ENCODE assay signal across 24 cellular contexts in the genomic region with DNA sequence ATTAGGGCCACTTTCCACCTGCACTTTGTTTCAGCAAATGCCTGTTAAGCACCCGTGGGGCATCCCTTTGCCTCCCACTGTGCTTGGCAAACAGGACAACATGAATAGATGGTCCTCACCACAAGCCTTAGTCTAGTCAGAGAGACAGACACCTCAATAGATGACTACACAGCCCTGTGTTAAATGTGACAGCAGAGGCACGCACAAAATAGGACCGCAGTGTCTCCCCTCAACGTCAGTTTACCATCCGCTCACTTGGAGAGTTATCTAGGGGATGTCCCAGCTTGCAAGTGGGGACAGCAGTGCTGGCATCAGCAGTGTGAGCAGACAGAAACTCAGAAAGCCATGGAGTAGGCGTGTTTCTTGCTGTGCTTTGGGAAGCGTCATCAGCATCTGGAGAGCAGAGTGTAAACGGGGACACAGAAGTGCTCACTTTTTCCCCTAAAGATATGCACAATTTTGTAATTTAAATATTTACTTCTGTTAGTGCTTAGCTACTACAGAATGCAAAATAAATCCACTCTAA.
DNase-seq lines count a peak whose midpoint lies in the region; ATAC-seq and TF ChIP-seq lines count a peak whose summit lies in the region.
"Had no signal": no experiment of that assay in that cellular context is flagged by ENCODE, and none has a peak within 500 bp of the region (broad histone marks: within the 10 kb centered on the region; RNA-seq: fewer than 3 reads in every experiment).

No MANE protein-coding gene starts in this region.

- H4K20me1 ChIP-seq in OCI-LY3 (ENCODE audit: insufficient read depth, low read length), result no peaks in the 10 kb centered on the region

- H3K4me3 ChIP-seq in OCI-LY3 (ENCODE audit: low read length) (peak overlapping the region; percentile 53), foreskin fibroblast (ENCODE audit: low read depth in 1 of 2, low read length in 2 of 2) (no peak overlapping the region), left lung (no peak overlapping the region)
- H3K4me3 ChIP-seq: prostate gland, thoracic aorta, uterus had no signal

- H3K27ac ChIP-seq in OCI-LY3 (ENCODE audit: low read length) (no peak overlapping the region), left lung (peak overlapping the region in 1 of 2 donors; percentile 44)
- H3K27ac ChIP-seq: prostate gland, thoracic aorta had no signal

- H3K4me3 Mint-ChIP-seq in activated CD4-positive, alpha-beta memory T cell treated with anti-CD3 and anti-CD28 coated beads for 36 hours, result no peak overlapping the region
- no peak overlapping the region for H3K4me3 Mint-ChIP-seq in activated CD4-positive, alpha-beta memory T cell treated with anti-CD3 and anti-CD28 coated beads, Interleukin-2, amount 10 ng/mL, durations not matched to agents 7 days and 5 days
- H3K4me3 Mint-ChIP-seq: activated CD8-positive, alpha-beta T cell treated with anti-CD3 and anti-CD28 coated beads, Interleukin-2, amount 10 ng/mL, durations not matched to agents 7 days and 5 days; activated naive CD8-positive, alpha-beta T cell treated with anti-CD3 and anti-CD28 coated beads, Interleukin-2, amount 10 ng/mL, durations not matched to agents 7 days and 5 days; mesothelial cell of epicardium; naive thymus-derived CD4-positive, alpha-beta T cell had no signal

- intact Hi-C loops in activated CD4-positive, alpha-beta memory T cell treated with anti-CD3 and anti-CD28 coated beads for 36 hours (cut with micrococcal nuclease), result no loop called here
- intact Hi-C loops in left lung (cut with DNase I), result no loop called here

- H3K4me1 Mint-ChIP-seq in activated CD4-positive, alpha-beta memory T cell treated with anti-CD3 and anti-CD28 coated beads for 36 hours (ENCODE audit: low read depth), result peaks cover 13% of the 10 kb centered on the region
- peaks cover 1% of the 10 kb centered on the region for H3K4me1 Mint-ChIP-seq in activated CD4-positive, alpha-beta memory T cell treated with anti-CD3 and anti-CD28 coated beads, Interleukin-2, amount 10 ng/mL, durations not matched to agents 7 days and 5 days

- no peaks in the 10 kb centered on the region for H3K27me3 ChIP-seq in OCI-LY3 (ENCODE audit: low read depth, low read length)
- peaks cover 0 to 23% of the 10 kb centered on the region in 2 donors for H3K27me3 ChIP-seq in left lung
- H3K27me3 ChIP-seq: BE2C, uterus had no signal

- no peak overlapping the region for H3K27ac Mint-ChIP-seq in activated CD4-positive, alpha-beta memory T cell treated with anti-CD3 and anti-CD28 coated beads for 36 hours
- no peak overlapping the region for H3K27ac Mint-ChIP-seq in activated CD4-positive, alpha-beta memory T cell treated with anti-CD3 and anti-CD28 coated beads, Interleukin-2, amount 10 ng/mL, durations not matched to agents 7 days and 5 days
- H3K27ac Mint-ChIP-seq: activated CD8-positive, alpha-beta T cell treated with anti-CD3 and anti-CD28 coated beads, Interleukin-2, amount 10 ng/mL, durations not matched to agents 7 days and 5 days; activated naive CD8-positive, alpha-beta T cell treated with anti-CD3 and anti-CD28 coated beads, Interleukin-2, amount 10 ng/mL, durations not matched to agents 7 days and 5 days; mesothelial cell of epicardium; naive thymus-derived CD4-positive, alpha-beta T cell had no signal

- H3K36me3 ChIP-seq in OCI-LY3 (replicated peaks; ENCODE audit: low read depth, low read length) (no peaks in the 10 kb centered on the region), left lung (no peaks in the 10 kb centered on the region)
- H3K36me3 ChIP-seq: BE2C, prostate gland, thoracic aorta, uterus had no signal

- no peaks in the 10 kb centered on the region for H3K79me2 ChIP-seq in OCI-LY3 (ENCODE audit: low read length)

- CTCF ChIA-PET in activated CD4-positive, alpha-beta memory T cell treated with anti-CD3 and anti-CD28 coated beads for 36 hours (lab: Charles Lee), result interaction anchor here (0.6 kb wide), 1 partner anchor 87 kb away, joined by 3 read pairs; the partner anchor contains the start of gene BLOC1S5
- CTCF ChIA-PET in activated CD4-positive, alpha-beta memory T cell treated with anti-CD3 and anti-CD28 coated beads, Interleukin-2, amount 10 ng/mL, durations not matched to agents 7 days and 5 days (lab: Charles Lee), result no interaction called here

- H2AFZ ChIP-seq in OCI-LY3 (ENCODE audit: low read depth, low read length), result no peak overlapping the region

- ATAC-seq in left lung, result no peak
- ATAC-seq in HG03175 (IDR thresholded peaks at IDR 0.05; ENCODE audit: unreplicated experiment), result no peak
- ATAC-seq: activated CD4-positive, CD25-positive, alpha-beta regulatory T cell treated with anti-CD3 and anti-CD28 coated beads, Interleukin-2, amount 50 U/mL, for 24 hours; activated CD8-positive, alpha-beta T cell treated with anti-CD3 and anti-CD28 coated beads, Interleukin-2, amount 10 ng/mL, durations not matched to agents 7 days and 5 days had no signal

- H3K9me3 Mint-ChIP-seq in activated CD4-positive, alpha-beta memory T cell treated with anti-CD3 and anti-CD28 coated beads for 36 hours, result no peaks in the 10 kb centered on the region
- no peaks in the 10 kb centered on the region for H3K9me3 Mint-ChIP-seq in activated CD4-positive, alpha-beta memory T cell treated with anti-CD3 and anti-CD28 coated beads, Interleukin-2, amount 10 ng/mL, durations not matched to agents 7 days and 5 days
- H3K9me3 Mint-ChIP-seq: activated naive CD8-positive, alpha-beta T cell treated with anti-CD3 and anti-CD28 coated beads, Interleukin-2, amount 10 ng/mL, durations not matched to agents 7 days and 5 days had no signal

- POLR2A ChIA-PET in activated CD4-positive, alpha-beta memory T cell treated with anti-CD3 and anti-CD28 coated beads for 36 hours (lab: Charles Lee), result no interaction called here
- POLR2A ChIA-PET in activated CD4-positive, alpha-beta memory T cell treated with anti-CD3 and anti-CD28 coated beads, Interleukin-2, amount 10 ng/mL, durations not matched to agents 7 days and 5 days (lab: Charles Lee), result no interaction called here

- H3K27me3 Mint-ChIP-seq in activated CD4-positive, alpha-beta memory T cell treated with anti-CD3 and anti-CD28 coated beads for 36 hours, result peaks cover 32% of the 10 kb centered on the region
- peaks cover 23% of the 10 kb centered on the region for H3K27me3 Mint-ChIP-seq in activated CD4-positive, alpha-beta memory T cell treated with anti-CD3 and anti-CD28 coated beads, Interleukin-2, amount 10 ng/mL, durations not matched to agents 7 days and 5 days

- no peak for TF ChIP-seq CTCF in OCI-LY3 (IDR thresholded peaks at IDR 0.05; ENCODE audit: low read depth, low read length)
- TF ChIP-seq CTCF in foreskin fibroblast (IDR thresholded peaks at IDR 0.05; ENCODE audit: low read depth, low read length), result no peak
- TF ChIP-seq CTCF in left lung (IDR thresholded peaks at IDR 0.05), result no peak

- no peaks in the 10 kb centered on the region for H3K36me3 Mint-ChIP-seq in activated CD4-positive, alpha-beta memory T cell treated with anti-CD3 and anti-CD28 coated beads for 36 hours
- H3K36me3 Mint-ChIP-seq in activated CD4-positive, alpha-beta memory T cell treated with anti-CD3 and anti-CD28 coated beads, Interleukin-2, amount 10 ng/mL, durations not matched to agents 7 days and 5 days (ENCODE audit: low read depth), result no peaks in the 10 kb centered on the region
- H3K36me3 Mint-ChIP-seq: activated naive CD8-positive, alpha-beta T cell treated with anti-CD3 and anti-CD28 coated beads, Interleukin-2, amount 10 ng/mL, durations not matched to agents 7 days and 5 days; mesothelial cell of epicardium had no signal

- H3K4me1 ChIP-seq in OCI-LY3 (ENCODE audit: low read length) (peaks cover 20% of the 10 kb centered on the region), left lung (peaks cover 6 to 22% of the 10 kb centered on the region in 2 donors)

- H3K9me3 ChIP-seq in OCI-LY3 (ENCODE audit: insufficient read depth, low read length), result no peaks in the 10 kb centered on the region
- no peaks in the 10 kb centered on the region for H3K9me3 ChIP-seq in left lung
- H3K9me3 ChIP-seq: BE2C, prostate gland, thoracic aorta, uterus had no signal

- no peak overlapping the region for H3K9ac ChIP-seq in OCI-LY3 (ENCODE audit: low read length)

- DNase-seq in activated CD4-positive, alpha-beta memory T cell treated with anti-CD3 and anti-CD28 coated beads for 36 hours, result peak; percentile 28
- no peak for DNase-seq in activated CD4-positive, alpha-beta memory T cell treated with anti-CD3 and anti-CD28 coated beads, Interleukin-2, amount 10 ng/mL, durations not matched to agents 7 days and 5 days
- peak; percentile 6 to 39 for DNase-seq in foreskin fibroblast
- DNase-seq in left lung, result no peak
- no peak for DNase-seq in NCI-H774 (lab: John Stamatoyannopoulos, UW)
- no peak for DNase-seq in activated CD4-positive, alpha-beta T cell treated with anti-CD3 and anti-CD28 coated beads, Interleukin-2, amount 50 U/mL, for 1 hour
- DNase-seq: activated CD8-positive, alpha-beta T cell treated with anti-CD3 and anti-CD28 coated beads, Interleukin-2, amount 10 ng/mL, durations not matched to agents 7 days and 5 days; activated naive CD8-positive, alpha-beta T cell treated with anti-CD3 and anti-CD28 coated beads, Interleukin-2, amount 10 ng/mL, durations not matched to agents 7 days and 5 days; central memory CD4-positive, alpha-beta T cell; glutamatergic neuron; KG1; naive thymus-derived CD4-positive, alpha-beta T cell; NCI-H1436 treated with DMSO at 0.1 percent for 48 hours; NCI-H510A treated with DMSO at 0.1 percent for 48 hours; stimulated activated CD4-positive, alpha-beta T cell treated with anti-CD3 and anti-CD28 coated beads, Interleukin-4, amount 100 ng/mL, for 4 hours; stimulated activated naive CD4-positive, alpha-beta T cell had no signal

- peak overlapping the region; percentile 65 for H3K4me2 ChIP-seq in OCI-LY3 (ENCODE audit: low read length)

Comparison
In these comparisons a context has a peak if more than half of its experiments do, and no peak if none do; other contexts are left out.
1. DNase-seq: peak in activated CD4-positive, alpha-beta memory T cell treated with anti-CD3 and anti-CD28 coated beads for 36 hours (single experiment) and foreskin fibroblast (2 of 2); none in activated CD4-positive, alpha-beta memory T cell treated with anti-CD3 and anti-CD28 coated beads, Interleukin-2, amount 10 ng/mL, durations not matched to agents 7 days and 5 days (single experiment), left lung (0 of 2), NCI-H774 (single experiment) and activated CD4-positive, alpha-beta T cell treated with anti-CD3 and anti-CD28 coated beads, Interleukin-2, amount 50 U/mL, for 1 hour (single experiment).